ENCODE assay signal across 1 cellular context in genomic region chr4:7788193-7788592, GRCh38.
TF ChIP-seq lines count a peak whose summit lies in the region.

No MANE protein-coding gene starts in this region.

TF ChIP-seq in K562, 482 proteins besides CTCF, POLR2A, EP300 and RAD21 (continued from another document):
- TF ChIP-seq SFPQ (IDR thresholded peaks at IDR 0.05; ENCODE audit: low read depth, low read length) (no peak), ARID2 (IDR thresholded peaks at IDR 0.05) (no peak), ZBTB49 (CRISPR knock-in tag; IDR thresholded peaks at IDR 0.05; ENCODE audit: borderline replicate concordance) (no peak), ZNF561 (CRISPR knock-in tag; conservative IDR thresholded peaks at IDR 0.05) (no peak), ZFP30 (CRISPR knock-in tag; IDR thresholded peaks at IDR 0.05; ENCODE audit: borderline replicate concordance) (no peak), SRF (CRISPR knock-in tag; IDR thresholded peaks at IDR 0.05) (no peak), ARID3B (CRISPR knock-in tag; IDR thresholded peaks at IDR 0.05; ENCODE audit: borderline replicate concordance) (no peak), NCOA2 (IDR thresholded peaks at IDR 0.05; ENCODE audit: partially characterized antibody in 2 of 2) (no peak), RBM39 (optimal IDR thresholded peaks at IDR 0.05; ENCODE audit: low read depth, low read length) (no peak), ZKSCAN8 (CRISPR knock-in tag; IDR thresholded peaks at IDR 0.05) (no peak), CHD2 (IDR thresholded peaks at IDR 0.05; ENCODE audit: low read depth, low read length) (no peak), HMBOX1 (IDR thresholded peaks at IDR 0.05) (no peak), ZFP91 (CRISPR knock-in tag; IDR thresholded peaks at IDR 0.05) (no peak), GMEB1 (CRISPR knock-in tag; IDR thresholded peaks at IDR 0.05) (no peak), ELK3 (CRISPR knock-in tag; IDR thresholded peaks at IDR 0.05) (no peak), ZNF184 (CRISPR knock-in tag; IDR thresholded peaks at IDR 0.05) (no peak), TSC22D4 (tag; IDR thresholded peaks at IDR 0.05) (no peak), PRDM10 (IDR thresholded peaks at IDR 0.05; ENCODE audit: partially characterized antibody) (no peak)
